ENCODE assay signal across 9 cellular contexts in the genomic region with DNA sequence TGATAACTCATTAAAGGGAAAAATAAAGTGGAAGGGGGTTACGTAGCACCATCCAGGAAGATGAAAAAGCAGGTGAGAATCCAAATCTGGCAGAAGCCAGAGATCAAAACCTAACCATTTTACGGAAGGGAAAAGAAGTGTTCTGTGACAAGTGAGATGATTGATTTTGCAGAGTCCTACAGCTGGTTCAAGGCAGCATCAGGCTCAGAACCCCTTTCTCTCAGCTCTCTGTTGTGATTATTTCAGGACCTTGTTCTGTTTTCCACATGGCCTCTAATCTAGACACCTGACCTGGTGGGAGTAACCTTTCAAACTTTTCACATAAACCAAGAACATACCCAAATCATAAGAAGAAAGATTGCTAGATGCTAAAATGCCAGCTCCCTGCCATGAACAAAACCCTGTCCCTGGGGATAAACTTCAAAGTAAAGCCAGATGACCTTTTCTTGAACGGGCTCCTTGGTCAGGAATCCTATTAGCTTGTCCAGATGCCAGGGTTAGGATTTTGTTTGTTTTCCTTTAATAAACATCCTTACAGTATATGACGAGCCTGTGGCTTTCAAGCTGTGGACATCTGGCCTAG. TPM values are rescaled to one million over a fixed set of nuclear protein-coding genes. Genes with fewer than 3 reads are reported as not detected.
DNase-seq lines count a peak whose midpoint lies in the region; ATAC-seq, FAIRE-seq and TF ChIP-seq lines count a peak whose summit lies in the region.
"Had no signal": no experiment of that assay in that cellular context is flagged by ENCODE, and none has a peak within 500 bp of the region (broad histone marks: within the 10 kb centered on the region; RNA-seq: fewer than 3 reads in every experiment).

No MANE protein-coding gene starts in this region.

- H3K27ac ChIP-seq in Panc1 (ENCODE audit: low read length) (peak overlapping the region; percentile 94), endothelial cell of umbilical vein (ENCODE audit: insufficient read depth, low read depth, low read length) (peak overlapping the region; percentile 92), smooth muscle cell (ENCODE audit: low read depth) (peak overlapping the region; percentile 12), GM23338 (ENCODE audit: low read depth) (no peak overlapping the region)

- peaks cover 90% of the 10 kb centered on the region for H3K36me3 Mint-ChIP-seq in T-helper 1 cell treated with Interleukin-12 subunit alpha and Interleukin-12 subunit beta and Interleukin-4 antibody, amounts not matched to agents 30 μg/mL and 1 μg/mL, for 36 hours (ENCODE audit: low read depth)
- H3K36me3 Mint-ChIP-seq in GM23338 (ENCODE audit: low read depth): peaks cover 72% of the 10 kb centered on the region

- H3K79me2 ChIP-seq in endothelial cell of umbilical vein (ENCODE audit: control insufficient read depth, insufficient read depth, low read length) (peaks cover 87% of the 10 kb centered on the region), smooth muscle cell (ENCODE audit: low read depth) (peaks cover 46% of the 10 kb centered on the region), GM23338 (replicated peaks; ENCODE audit: insufficient read depth) (peaks cover 68% of the 10 kb centered on the region)

- H3K4me2 ChIP-seq in endothelial cell of umbilical vein (ENCODE audit: insufficient read depth, low read length) (peak overlapping the region; percentile 82), smooth muscle cell (peak overlapping the region; percentile 4), GM23338 (no peak overlapping the region)

- H3K4me3 Mint-ChIP-seq in T-helper 1 cell treated with Interleukin-12 subunit alpha and Interleukin-12 subunit beta and Interleukin-4 antibody, amounts not matched to agents 30 μg/mL and 1 μg/mL, for 36 hours: peak overlapping the region; percentile 99
- H3K4me3 Mint-ChIP-seq in GM23338: no peak overlapping the region

- dilution Hi-C loops in endothelial cell of umbilical vein (cut with MboI; ENCODE audit: extremely low pct_ligation_motif_present, low sequenced_read_pairs): no loop called here

- no peak for TF ChIP-seq POLR2A in endothelial cell of umbilical vein (IDR thresholded peaks at IDR 0.05; ENCODE audit: low read depth, low read length)

- in situ Hi-C loops in Panc1 (cut with HindIII; ENCODE audit: low pct_unique_long_range_greater_than_20kb, low sequenced_read_pairs): no loop called here

- TF ChIP-seq CTCF in Panc1 (IDR thresholded peaks at IDR 0.05) (no peak), endothelial cell of umbilical vein (IDR thresholded peaks at IDR 0.05; ENCODE audit: extremely low read depth in 1 of 2, insufficient read depth in 1 of 2, low read depth in 1 of 2, low read length in 2 of 2) (no peak), smooth muscle cell (IDR thresholded peaks at IDR 0.05; ENCODE audit: borderline replicate concordance, insufficient read depth, poor library complexity, severe bottlenecking) (no peak), BE2C (IDR thresholded peaks at IDR 0.05; ENCODE audit: low read depth, low read length) (no peak), GM23338 (conservative IDR thresholded peaks at IDR 0.05; ENCODE audit: low read depth in 2 of 2) (no peak)

- DNase-seq in T-helper 1 cell (no peak), Panc1 (ENCODE audit: low read depth, low spot score) (no peak), endothelial cell of umbilical vein (ENCODE audit: low read depth, low spot score) (no peak), smooth muscle cell (lab: John Stamatoyannopoulos, UW; ENCODE audit: unreplicated experiment) (no peak), BE2C (no peak), HuH-7.5 (ENCODE audit: low spot score) (no peak), GM23338 (ENCODE audit: low spot score) (no peak)

- H3K27me3 ChIP-seq in Panc1 (ENCODE audit: control insufficient read depth, insufficient read depth, low read length) (no peaks in the 10 kb centered on the region), endothelial cell of umbilical vein (ENCODE audit: control insufficient read depth in 2 of 2, insufficient read depth in 2 of 2, low read length in 2 of 2) (no peaks in the 10 kb centered on the region), smooth muscle cell (ENCODE audit: low read depth) (no peaks in the 10 kb centered on the region), BE2C (peaks cover 2% of the 10 kb centered on the region; the same call in 1 of the 2 replicates), GM23338 (ENCODE audit: insufficient read depth) (peaks cover 16% of the 10 kb centered on the region)

- H2AFZ ChIP-seq in endothelial cell of umbilical vein (ENCODE audit: low read depth, low read length) (no peak overlapping the region), smooth muscle cell (ENCODE audit: low read depth) (no peak overlapping the region), GM23338 (no peak overlapping the region)

- no peaks in the 10 kb centered on the region for H3K9me3 Mint-ChIP-seq in T-helper 1 cell treated with Interleukin-12 subunit alpha and Interleukin-12 subunit beta and Interleukin-4 antibody, amounts not matched to agents 30 μg/mL and 1 μg/mL, for 36 hours
- peaks cover 3% of the 10 kb centered on the region; the same call in 1 of the 3 replicates for H3K9me3 Mint-ChIP-seq in GM23338

- H3K9ac ChIP-seq in endothelial cell of umbilical vein (replicated peaks; ENCODE audit: extremely low read depth, insufficient read depth, low read length) (peak overlapping the region; percentile 73), smooth muscle cell (ENCODE audit: low read depth) (peak overlapping the region; percentile 12)

- BruUV-seq in Panc1 (replicated peaks; lab: Mats Ljungman, UMichigan): no TSS peak
- no TSS peak for BruUV-seq in endothelial cell of umbilical vein (replicated peaks; lab: Mats Ljungman, UMichigan)

- H3K36me3 ChIP-seq in Panc1 (ENCODE audit: control insufficient read depth, insufficient read depth, low read length): peaks cover under 1% of the 10 kb centered on the region; the same call in 1 of the 2 replicates
- H3K36me3 ChIP-seq in endothelial cell of umbilical vein (ENCODE audit: control insufficient read depth in 2 of 2, extremely low read depth in 1 of 2, insufficient read depth in 2 of 2, low read length in 2 of 2): no peaks in the 10 kb centered on the region
- H3K36me3 ChIP-seq in smooth muscle cell (ENCODE audit: low read depth): peaks cover 6% of the 10 kb centered on the region
- H3K36me3 ChIP-seq in BE2C: no peaks in the 10 kb centered on the region
- H3K36me3 ChIP-seq in GM23338 (ENCODE audit: insufficient read depth): peaks cover 19% of the 10 kb centered on the region

- peak; percentile 43 for FAIRE-seq in endothelial cell of umbilical vein (lab: Jason Lieb, UNC)
- FAIRE-seq: A204.1 had no signal

- H3K27ac Mint-ChIP-seq in T-helper 1 cell treated with Interleukin-12 subunit alpha and Interleukin-12 subunit beta and Interleukin-4 antibody, amounts not matched to agents 30 μg/mL and 1 μg/mL, for 36 hours: peak overlapping the region; percentile 93
- no peak overlapping the region for H3K27ac Mint-ChIP-seq in GM23338

- ATAC-seq in Panc1 (no peak), GM23338 (no peak)

- H3K9me1 ChIP-seq in endothelial cell of umbilical vein (replicated peaks; ENCODE audit: control insufficient read depth, extremely low read depth, insufficient read depth, low read length): no peaks in the 10 kb centered on the region

- no peaks in the 10 kb centered on the region for H3K27me3 Mint-ChIP-seq in T-helper 1 cell treated with Interleukin-12 subunit alpha and Interleukin-12 subunit beta and Interleukin-4 antibody, amounts not matched to agents 30 μg/mL and 1 μg/mL, for 36 hours (ENCODE audit: low read depth)
- H3K27me3 Mint-ChIP-seq in GM23338 (ENCODE audit: insufficient read depth, low read depth, poor library complexity): peaks cover 15% of the 10 kb centered on the region

- 56% methylated on average over 4 of the region's 4 CpGs for WGBS in smooth muscle cell (ENCODE audit: low lambda C conversion rate)

- no peaks in the 10 kb centered on the region for H3K9me2 ChIP-seq in GM23338 (ENCODE audit: insufficient read depth)

- CTCF ChIA-PET in Panc1 (lab: Charles Lee) (no interaction called here), endothelial cell of umbilical vein (lab: Charles Lee) (interaction anchor here (1.3 to 16.9 kb wide), 8 partner anchors 10 to 193 kb away, joined by 4 to 268 read pairs (median 12); no protein-coding TSS in a partner anchor)

- intact Hi-C loops in Panc1 (cut with micrococcal nuclease; ENCODE audit: unreplicated experiment) (loop anchor here (5.0 kb wide), 2 partner anchors 44 to 151 kb away; no protein-coding TSS in a partner anchor), endothelial cell of umbilical vein (cut with micrococcal nuclease) (loop anchor here (1.0 to 5.0 kb wide), 2 partner anchors 9 to 414 kb away; partner anchors contain the start of genes BBIP1 and SHOC2)

- H3K9me3 ChIP-seq in Panc1 (ENCODE audit: control insufficient read depth, insufficient read depth, low read depth, low read length) (no peaks in the 10 kb centered on the region), endothelial cell of umbilical vein (replicated peaks; ENCODE audit: control insufficient read depth, insufficient read depth, low read length) (no peaks in the 10 kb centered on the region), smooth muscle cell (replicated peaks; ENCODE audit: low read depth) (no peaks in the 10 kb centered on the region), BE2C (no peaks in the 10 kb centered on the region)

- peaks cover 51% of the 10 kb centered on the region for H3K4me1 ChIP-seq in Panc1 (ENCODE audit: control insufficient read depth, insufficient read depth, low read length)
- peaks cover 75% of the 10 kb centered on the region for H3K4me1 ChIP-seq in endothelial cell of umbilical vein (ENCODE audit: control insufficient read depth, extremely low read depth, insufficient read depth, low read length)
- peaks cover 40% of the 10 kb centered on the region for H3K4me1 ChIP-seq in smooth muscle cell (ENCODE audit: low read depth)
- peaks cover 41% of the 10 kb centered on the region for H3K4me1 ChIP-seq in BE2C
- H3K4me1 ChIP-seq in GM23338 (ENCODE audit: insufficient read depth): peaks cover 27% of the 10 kb centered on the region

- peaks cover 88% of the 10 kb centered on the region for H3K4me1 Mint-ChIP-seq in T-helper 1 cell treated with Interleukin-12 subunit alpha and Interleukin-12 subunit beta and Interleukin-4 antibody, amounts not matched to agents 30 μg/mL and 1 μg/mL, for 36 hours (ENCODE audit: low read depth)
- H3K4me1 Mint-ChIP-seq in GM23338: peaks cover 42% of the 10 kb centered on the region

- POLR2A ChIA-PET in Panc1 (lab: Charles Lee) (no interaction called here), endothelial cell of umbilical vein (lab: Charles Lee) (interaction anchor here (1.0 to 1.3 kb wide), 3 partner anchors 9 to 150 kb away, joined by 3 to 8 read pairs (median 4); no protein-coding TSS in a partner anchor)

- H3K4me3 ChIP-seq in Panc1 (ENCODE audit: low read depth in 2 of 2, low read length in 2 of 2) (peak overlapping the region in 1 of 2 experiments; percentile 17; a peak in 2 of 4 replicates), endothelial cell of umbilical vein (replicated peaks in 1 of 3; ENCODE audit: insufficient read depth in 1 of 3, low read depth in 1 of 3, low read length in 3 of 3) (peak overlapping the region in 1 of 3 experiments; percentile 42), smooth muscle cell (no peak overlapping the region), BE2C (ENCODE audit: low read depth, low read length) (no peak overlapping the region), GM23338 (no peak overlapping the region)

- H3F3A ChIP-seq in smooth muscle cell (ENCODE audit: low read depth) (peaks cover 7% of the 10 kb centered on the region), GM23338 (replicated peaks; ENCODE audit: low read depth) (peaks cover 7% of the 10 kb centered on the region; the same call in 1 of the 2 replicates)

- H4K20me1 ChIP-seq in endothelial cell of umbilical vein (replicated peaks; ENCODE audit: control insufficient read depth, extremely low read depth, insufficient read depth, low read length) (no peaks in the 10 kb centered on the region), smooth muscle cell (ENCODE audit: low read depth) (peaks cover 51% of the 10 kb centered on the region), GM23338 (replicated peaks; ENCODE audit: insufficient read depth) (peaks cover 10% of the 10 kb centered on the region)

RNA-seq across cellular contexts. Expression of gene DUSP5, which starts 5.9 kb away (rescaled TPM):
- total RNA-seq in Panc1 (2021; ENCODE audit: unreplicated experiment) (30.1 TPM), endothelial cell of umbilical vein (12.2 and 12.6 TPM in 2 replicates), smooth muscle cell (22.7 and 23.6 TPM in 2 replicates)
- polyA plus RNA-seq in Panc1 (2012; ENCODE audit: insufficient read length): 18.3 TPM
- polyA plus RNA-seq in endothelial cell of umbilical vein (17.5 and 25.2 TPM in 2 replicates), smooth muscle cell (13.6 and 22.6 TPM in 2 replicates), GM23338 (2016; fragmentation: Nextera tagmentation; extraction: Ambion mirVana) (10.8 and 15.4 TPM in 2 replicates)
- polyA plus RNA-seq in endothelial cell of umbilical vein (2011; cell fraction: cytosol; rRNA removed): 24.1 and 27.8 TPM in 2 replicates
- polyA plus RNA-seq in endothelial cell of umbilical vein (2011; cell fraction: nucleus; rRNA removed): 49.2 and 70.2 TPM in 2 replicates
- polyA plus RNA-seq in endothelial cell of umbilical vein (2012): 16.4 and 20.9 TPM in 2 replicates
- polyA minus RNA-seq in endothelial cell of umbilical vein: 29.2 and 38.4 TPM in 2 replicates
- 32.1 TPM for polyA minus RNA-seq in endothelial cell of umbilical vein (2011; cell fraction: cytosol; rRNA and poly(A)+ RNA removed)
- polyA minus RNA-seq in endothelial cell of umbilical vein (2011; cell fraction: nucleus; rRNA and poly(A)+ RNA removed): 53.7 and 58.1 TPM in 2 replicates
- 7.1 TPM for polyA plus RNA-seq in BE2C (2012; ENCODE audit: insufficient read depth, insufficient read length, low read depth)
- total RNA-seq in GM23338 (2014; rRNA removed; shearing (Covaris generic)): 35.0 and 35.9 TPM in 2 replicates
